In genomic region chr16:18799500-18799899, GRCh38 we compare ENCODE assay signal across 11 cellular contexts. TPM values are rescaled to one million over a fixed set of nuclear protein-coding genes. Genes with fewer than 3 reads are reported as not detected.
DNase-seq lines count a peak whose midpoint lies in the region; ATAC-seq, FAIRE-seq and TF ChIP-seq lines count a peak whose summit lies in the region.
"Had no signal": no experiment of that assay in that cellular context is flagged by ENCODE, and none has a peak within 500 bp of the region (broad histone marks: within the 10 kb centered on the region; RNA-seq: fewer than 3 reads in every experiment).

No MANE protein-coding gene starts in this region.

- TF ChIP-seq CTCF in AG10803 (conservative IDR thresholded peaks at IDR 0.05; ENCODE audit: low read length) (no peak), GM12878 (IDR thresholded peaks at IDR 0.05 in 2 of 3, conservative IDR thresholded peaks at IDR 0.05 in 1 of 3; ENCODE audit: control insufficient read depth in 2 of 3, extremely low read depth in 1 of 3, insufficient read depth in 1 of 3, low read depth in 3 of 3, low read length in 3 of 3) (no peak), vagina (IDR thresholded peaks at IDR 0.05) (no peak)

- FAIRE-seq in GM12878 (lab: Jason Lieb, UNC), result no peak

- H2BK15ac ChIP-seq in mesenchymal stem cell (ENCODE audit: low read depth, poor library complexity, severe bottlenecking), result no peak overlapping the region

- H3K9me3 ChIP-seq in HUES6 (ENCODE audit: control insufficient read depth, insufficient read depth, low read depth, low read length) (no peaks in the 10 kb centered on the region), GM12878 (replicated peaks; ENCODE audit: control insufficient read depth, insufficient read depth, low read length) (no peaks in the 10 kb centered on the region), mesenchymal stem cell (ENCODE audit: control insufficient read depth, low read length) (no peaks in the 10 kb centered on the region), vagina (no peaks in the 10 kb centered on the region)

- H3K4ac ChIP-seq in mesenchymal stem cell (ENCODE audit: low read depth in 1 of 2, low read length in 2 of 2), result no peak overlapping the region

- no peak overlapping the region for H4K91ac ChIP-seq in mesenchymal stem cell (ENCODE audit: low read length)

- RAD21 ChIA-PET in GM12878 (lab: Charles Lee; ENCODE audit: unreplicated experiment), result interaction anchor here (0.5 to 6.9 kb wide), 3 partner anchors 11 to 1724 kb away, joined by 3 to 71 read pairs (median 4); partner anchors contain the start of gene RPS15A

- H2BK12ac ChIP-seq in mesenchymal stem cell (ENCODE audit: low read length in 2 of 2), result no peak overlapping the region

- no peaks in the 10 kb centered on the region for H4K20me1 ChIP-seq in GM12878 (ENCODE audit: control insufficient read depth, insufficient read depth)

- 13% methylated on average over 3 of the region's 3 CpGs for WGBS in GM12878 (ENCODE audit: insufficient coverage, insufficient replicate concordance, low lambda C conversion rate, missing lambda C conversion rate)
- 66% methylated on average over 2 of the region's 3 CpGs for WGBS in mesenchymal stem cell

- H3K18ac ChIP-seq in mesenchymal stem cell (ENCODE audit: low read depth in 1 of 2, low read length in 2 of 2), result no peak overlapping the region

- intact Hi-C loops in GM12878 (cut with micrococcal nuclease; ENCODE audit: unreplicated experiment), result no loop called here
- intact Hi-C loops in vagina (cut with DNase I), result no loop called here

- peaks cover 4% of the 10 kb centered on the region for H3K79me1 ChIP-seq in mesenchymal stem cell (replicated peaks; ENCODE audit: low read length, poor library complexity, severe bottlenecking)

- no peak for DNase-seq in AG10803 (ENCODE audit: low read depth)
- no peak for DNase-seq in GM12878 (ENCODE audit: low read depth, low spot score)
- no peak for DNase-seq in mesenchymal stem cell
- no peak for DNase-seq in middle frontal gyrus (ENCODE audit: extremely low spot score, low spot score)
- no peak for DNase-seq in vagina (ENCODE audit: extremely low spot score in 2 of 2)
- DNase-seq: activated CD4-positive, alpha-beta T cell treated with anti-CD3 and anti-CD28 coated beads, Interleukin-2, amount 50 U/mL, for 48 hours; NCI-H2171; stimulated activated CD4-positive, alpha-beta T cell treated with anti-CD3 and anti-CD28 coated beads, Interleukin-1b, Interleukin-23, amount 100 ng/mL, for 48 hours had no signal

- H4K8ac ChIP-seq in mesenchymal stem cell (ENCODE audit: low read length), result no peak overlapping the region

- BruUV-seq in GM12878 (replicated peaks; lab: Mats Ljungman, UMichigan), result no TSS peak

- peak overlapping the region; percentile 86 for H3K4me2 ChIP-seq in GM12878 (ENCODE audit: control insufficient read depth, insufficient read depth)
- peak overlapping the region; percentile 94 for H3K4me2 ChIP-seq in mesenchymal stem cell (ENCODE audit: low read length, poor library complexity, severe bottlenecking)

- TF ChIP-seq POLR2A in GM12878 (IDR thresholded peaks at IDR 0.05; ENCODE audit: low read depth, low read length) (no peak), vagina (IDR thresholded peaks at IDR 0.05) (no peak)

- SMC1A ChIA-PET in GM12878 (lab: Charles Lee; ENCODE audit: uncharacterized antibody, unreplicated experiment), result interaction anchor here (1.7 to 7.2 kb wide), 3 partner anchors 9 to 36 kb away, joined by 4 to 64 read pairs (median 20); partner anchors contain the start of gene RPS15A

- peaks cover 27% of the 10 kb centered on the region for H3K4me1 ChIP-seq in HUES6 (ENCODE audit: control insufficient read depth, insufficient read depth, low read length)
- peaks cover 12% of the 10 kb centered on the region for H3K4me1 ChIP-seq in GM12878 (ENCODE audit: control insufficient read depth, insufficient read depth, low read length)
- H3K4me1 ChIP-seq in mesenchymal stem cell (ENCODE audit: control insufficient read depth, insufficient read depth, low read depth, low read length), result peaks cover 6% of the 10 kb centered on the region
- H3K4me1 ChIP-seq in vagina, result peaks cover 38% of the 10 kb centered on the region

- peaks cover 50% of the 10 kb centered on the region for H3K79me2 ChIP-seq in GM12878 (ENCODE audit: control insufficient read depth, insufficient read depth, low read length)

- no peak overlapping the region for H2BK5ac ChIP-seq in mesenchymal stem cell (ENCODE audit: low read depth, low read length, poor library complexity, severe bottlenecking)

- H3K4me3 ChIP-seq in AG10803 (ENCODE audit: low read length) (peak overlapping the region; percentile 94), HUES6 (ENCODE audit: low read depth, low read length) (peak overlapping the region; percentile 86), GM12878 (peak overlapping the region; percentile 91), mesenchymal stem cell (ENCODE audit: insufficient read depth in 1 of 2, low read depth in 1 of 2, low read length in 2 of 2) (peak overlapping the region in 1 of 2 experiments; percentile 95), vagina (no peak overlapping the region)

- no peak overlapping the region for H2AFZ ChIP-seq in GM12878 (ENCODE audit: control insufficient read depth, low read depth, low read length)
- no peak overlapping the region for H2AFZ ChIP-seq in mesenchymal stem cell (ENCODE audit: low read depth, low read length)

- no peaks in the 10 kb centered on the region for H3K27me3 ChIP-seq in HUES6 (ENCODE audit: control insufficient read depth, insufficient read depth, low read length)
- no peaks in the 10 kb centered on the region for H3K27me3 ChIP-seq in GM12878 (replicated peaks in 1 of 2; ENCODE audit: control insufficient read depth in 2 of 2, insufficient read depth in 2 of 2, low read length in 1 of 2)
- no peaks in the 10 kb centered on the region for H3K27me3 ChIP-seq in mesenchymal stem cell (ENCODE audit: control insufficient read depth in 1 of 2, insufficient read depth in 1 of 2, low read length in 2 of 2)
- H3K27me3 ChIP-seq in vagina, result no peaks in the 10 kb centered on the region

- H3K27ac ChIP-seq in HUES6 (ENCODE audit: low read depth, low read length) (no peak overlapping the region), GM12878 (ENCODE audit: control insufficient read depth, insufficient read depth) (0 out of 2 replicates have a peak overlapping the region, but pooled peaks have one; percentile 15), mesenchymal stem cell (ENCODE audit: low read length, poor library complexity, severe bottlenecking) (no peak overlapping the region), vagina (no peak overlapping the region)

- H2AK5ac ChIP-seq in mesenchymal stem cell (ENCODE audit: low read length, severe bottlenecking), result no peak overlapping the region

- no peak overlapping the region for H3K23ac ChIP-seq in mesenchymal stem cell (ENCODE audit: low read length in 2 of 2)

- H2BK120ac ChIP-seq in mesenchymal stem cell (ENCODE audit: low read depth, low read length), result no peak overlapping the region

- no peak for ATAC-seq in GM12878
- ATAC-seq in GM18519 (IDR thresholded peaks at IDR 0.05; ENCODE audit: low FRiP score, unreplicated experiment), result no peak
- ATAC-seq in HG02759 (IDR thresholded peaks at IDR 0.05; ENCODE audit: unreplicated experiment), result no peak

- CTCF ChIA-PET in GM12878 (lab: Yijun Ruan, JAX), result interaction anchor here (0.6 to 5.3 kb wide), 8 partner anchors 10 to 839 kb away, joined by 3 to 80 read pairs (median 4); partner anchors contain the start of gene RPS15A

- no peak for TF ChIP-seq EP300 in GM12878 (IDR thresholded peaks at IDR 0.05; ENCODE audit: borderline replicate concordance in 1 of 2, control insufficient read depth in 1 of 2, low read depth in 2 of 2, low read length in 2 of 2)

- H3K14ac ChIP-seq in mesenchymal stem cell (ENCODE audit: low read length in 2 of 2), result no peak overlapping the region

- POLR2A ChIA-PET in GM12878 (lab: Charles Lee), result interaction anchor here (8.9 kb wide), 1 partner anchor 11 kb away, joined by 128 read pairs; the partner anchor contains the start of gene RPS15A

- in situ Hi-C loops in GM12878 (cut with MboI), result loop anchor here (10.0 kb wide), 1 partner anchor 725 kb away; the partner anchor contains the start of genes CCP110 and GDE1

- TF ChIP-seq RAD21 in GM12878 (IDR thresholded peaks at IDR 0.05; ENCODE audit: insufficient read depth, low read depth, low read length), result no peak

- H3K36me3 ChIP-seq in HUES6 (ENCODE audit: control insufficient read depth, insufficient read depth, low read length), result peaks cover 51% of the 10 kb centered on the region
- H3K36me3 ChIP-seq in GM12878 (ENCODE audit: control insufficient read depth in 2 of 2, insufficient read depth in 2 of 2, low read length in 1 of 2), result peaks cover 0 to 9% of the 10 kb centered on the region in 2 experiments
- H3K36me3 ChIP-seq in mesenchymal stem cell (ENCODE audit: control insufficient read depth in 1 of 2, insufficient read depth in 2 of 2, low read depth in 1 of 2, low read length in 2 of 2), result peaks cover 6 to 35% of the 10 kb centered on the region in 2 experiments
- H3K36me3 ChIP-seq in vagina, result peaks cover 0 to 22% of the 10 kb centered on the region in 2 donors

- peak overlapping the region; percentile 96 for H3K9ac ChIP-seq in HUES6 (ENCODE audit: low read length)
- peak overlapping the region; percentile 97 for H3K9ac ChIP-seq in GM12878 (ENCODE audit: control insufficient read depth, insufficient read depth, low read length)
- peak overlapping the region; percentile 96 for H3K9ac ChIP-seq in mesenchymal stem cell (ENCODE audit: low read length)

RNA-seq across cellular contexts. Expression of gene ARL6IP1, which starts 1.8 kb away (rescaled TPM):
- total RNA-seq in GM12878 (2013; cell fraction: nucleolus; rRNA removed), result 152 and 163 TPM in 2 replicates
- total RNA-seq in GM12878 (2014; rRNA removed) (174 and 216 TPM in 2 replicates), GM12878 (2014; rRNA removed; fragmentation: Illumina TruSeq; extraction: Trizol) (127 and 130 TPM in 2 replicates), GM12878 (2021) (99.3 and 107 TPM in 2 replicates), vagina (103 TPM)
- 61.9 TPM for polyA plus RNA-seq in GM12878 (2011; ENCODE audit: low read depth)
- polyA plus RNA-seq in GM12878 (2011; rRNA removed) (269 and 375 TPM in 2 replicates), GM12878 (2014; fragmentation: Illumina TruSeq; extraction: Trizol) (154 and 197 TPM in 2 replicates), GM12878 (2014; fragmentation: Nextera tagmentation; extraction: Ambion mirVana) (100 to 1,000 TPM; 219 to 334 TPM), GM12878 (2014; rRNA removed) (106 and 110 TPM in 2 replicates), GM12878 (2016; fragmentation: Nextera tagmentation; extraction: Ambion mirVana) (100 to 1,000 TPM; 263 to 264 TPM)
- 117 and 194 TPM in 2 replicates for polyA plus RNA-seq in GM12878 (2011; cell fraction: cytosol; rRNA removed)
- polyA plus RNA-seq in GM12878 (2011; cell fraction: nucleus; rRNA removed), result 61.4 and 63.5 TPM in 2 replicates
- 88.8 and 115 TPM in 2 replicates for polyA plus RNA-seq in GM12878 (2012)
- 200 and 263 TPM in 2 replicates for polyA minus RNA-seq in GM12878 (2011; rRNA and poly(A)+ RNA removed)
- 86.3 and 90.9 TPM in 2 replicates for polyA minus RNA-seq in GM12878 (2011; cell fraction: cytosol; rRNA and poly(A)+ RNA removed)
- 32.9 and 43.9 TPM in 2 replicates for polyA minus RNA-seq in GM12878 (2011; cell fraction: nucleus; rRNA and poly(A)+ RNA removed)
- polyA plus RNA-seq in mesenchymal stem cell (2013, experiment 1 of 2), result 82.3 TPM
- 91.9 TPM for polyA plus RNA-seq in mesenchymal stem cell (2013, experiment 2 of 2)

RNA-seq across cellular contexts. Expression of gene RPS15A, which starts 9.4 kb away (rescaled TPM):
- total RNA-seq in GM12878 (2013; cell fraction: nucleolus; rRNA removed), result 436 and 466 TPM in 2 replicates
- total RNA-seq in GM12878 (2014; rRNA removed), result 2,382 and 2,699 TPM in 2 replicates
- 3,837 and 4,067 TPM in 2 replicates for total RNA-seq in GM12878 (2014; rRNA removed; fragmentation: Illumina TruSeq; extraction: Trizol)
- total RNA-seq in GM12878 (2021), result 2,387 and 2,491 TPM in 2 replicates
- polyA plus RNA-seq in GM12878 (2011; ENCODE audit: low read depth), result 25,879 TPM
- 6,408 and 6,567 TPM in 2 replicates for polyA plus RNA-seq in GM12878 (2011; rRNA removed)
- polyA plus RNA-seq in GM12878 (2011; cell fraction: cytosol; rRNA removed), result 6,382 and 6,408 TPM in 2 replicates
- 1,845 and 1,986 TPM in 2 replicates for polyA plus RNA-seq in GM12878 (2011; cell fraction: nucleus; rRNA removed)
- polyA plus RNA-seq in GM12878 (2012), result 6,609 and 6,771 TPM in 2 replicates
- 5,078 and 7,979 TPM in 2 replicates for polyA plus RNA-seq in GM12878 (2014; fragmentation: Illumina TruSeq; extraction: Trizol)
- 1,000 to 10,000 TPM; 2,843 to 3,155 TPM for polyA plus RNA-seq in GM12878 (2014; fragmentation: Nextera tagmentation; extraction: Ambion mirVana)
- polyA plus RNA-seq in GM12878 (2014; rRNA removed), result 5,701 and 5,848 TPM in 2 replicates
- polyA plus RNA-seq in GM12878 (2016; fragmentation: Nextera tagmentation; extraction: Ambion mirVana), result 1,000 to 10,000 TPM; 1,566 to 1,602 TPM
- polyA minus RNA-seq in GM12878 (2011; rRNA and poly(A)+ RNA removed), result 1,460 and 2,424 TPM in 2 replicates
- polyA minus RNA-seq in GM12878 (2011; cell fraction: cytosol; rRNA and poly(A)+ RNA removed), result 279 and 295 TPM in 2 replicates
- polyA minus RNA-seq in GM12878 (2011; cell fraction: nucleus; rRNA and poly(A)+ RNA removed), result 116 and 153 TPM in 2 replicates
- 4,200 TPM for polyA plus RNA-seq in mesenchymal stem cell (2013, experiment 1 of 2)
- 3,956 TPM for polyA plus RNA-seq in mesenchymal stem cell (2013, experiment 2 of 2)
- total RNA-seq in vagina, result 1,238 TPM

Comparison
In these comparisons a context has a peak if more than half of its experiments do, and no peak if none do; other contexts are left out.
1. H3K4me3 ChIP-seq: peak in AG10803 (single experiment), HUES6 (single experiment) and GM12878 (single experiment); none in vagina (0 of 2).
2. Peak in every context shown above with its lines, with median percentiles within 50 percentile points of each other: H3K9ac ChIP-seq.